17 cellular contexts compared by ENCODE assay signal in genomic region chr15:50252556-50252955, GRCh38. TPM values are rescaled to one million over a fixed set of nuclear protein-coding genes. Genes with fewer than 3 reads are reported as not detected.
DNase-seq lines count a peak whose midpoint lies in the region; ATAC-seq and TF ChIP-seq lines count a peak whose summit lies in the region.
"Had no signal": no experiment of that assay in that cellular context is flagged by ENCODE, and none has a peak within 500 bp of the region (broad histone marks: within the 10 kb centered on the region; RNA-seq: fewer than 3 reads in every experiment).

No MANE protein-coding gene starts in this region.

- no peak overlapping the region for H3K4me2 ChIP-seq in IMR-90 (ENCODE audit: low read depth, low read length)
- H3K4me2 ChIP-seq: A549 had no signal

- H2BK120ac ChIP-seq in IMR-90 (ENCODE audit: low read depth, low read length): no peak overlapping the region

- H4K91ac ChIP-seq in IMR-90 (ENCODE audit: insufficient read depth, low read depth, low read length): no peak overlapping the region

- H3K27ac ChIP-seq in IMR-90 (ENCODE audit: insufficient read depth, low read length): no peak overlapping the region
- H3K27ac ChIP-seq: A549 had no signal

- no peaks in the 10 kb centered on the region for H3K79me1 ChIP-seq in IMR-90 (ENCODE audit: low read depth in 1 of 2, low read length in 2 of 2)

- no TSS peak for BruUV-seq in IMR-90 (replicated peaks; lab: Mats Ljungman, UMichigan)

- no peak overlapping the region for H4K8ac ChIP-seq in IMR-90 (ENCODE audit: low read depth in 2 of 2, low read length in 2 of 2)

- H3K9me1 ChIP-seq in IMR-90 (ENCODE audit: insufficient read depth, low read length): peaks cover 10% of the 10 kb centered on the region; the same call in 1 of the 2 replicates

- no peaks in the 10 kb centered on the region for H3K27me3 Mint-ChIP-seq in chondrocyte (ENCODE audit: low read depth)
- H3K27me3 Mint-ChIP-seq: CD4-positive, alpha-beta memory T cell had no signal

- no peak overlapping the region for H3K56ac ChIP-seq in IMR-90 (ENCODE audit: extremely low read depth, insufficient read depth, low read length)

- H3K4me3 ChIP-seq in IMR-90 (ENCODE audit: insufficient read depth, low read depth, low read length): no peak overlapping the region
- H3K4me3 ChIP-seq: A549, HAP-1 had no signal

- dilution Hi-C loops in IMR-90 (cut with HindIII; ENCODE audit: low sequenced_read_pairs, unreplicated experiment): no loop called here

- no peak for TF ChIP-seq RAD21 in IMR-90 (IDR thresholded peaks at IDR 0.05; ENCODE audit: low read length)

- H3K36me3 ChIP-seq in IMR-90 (ENCODE audit: control insufficient read depth, insufficient read depth, low read length): no peaks in the 10 kb centered on the region
- H3K36me3 ChIP-seq: HAP-1 had no signal

- peak overlapping the region; percentile 12 for H3K27ac Mint-ChIP-seq in chondrocyte (ENCODE audit: unreplicated experiment)
- H3K27ac Mint-ChIP-seq: CD4-positive, alpha-beta memory T cell had no signal

- no peak overlapping the region for H3K4ac ChIP-seq in IMR-90 (ENCODE audit: low read depth, low read length)

- peak overlapping the region; percentile 31; the same call in 1 of the 2 replicates for H2AK5ac ChIP-seq in IMR-90 (ENCODE audit: low read depth, low read length)

- 87% methylated on average over 5 of the region's 11 CpGs; no CpG with 5 or more reads in 1 of the 2 experiments for WGBS in IMR-90 (ENCODE audit: extremely low coverage in 2 of 2, insufficient read length in 1 of 2), 2 experiments

- H2AFZ ChIP-seq in IMR-90 (replicated peaks; ENCODE audit: low read length, poor library complexity): no peak overlapping the region

- H3K23ac ChIP-seq in IMR-90 (ENCODE audit: low read depth, low read length): no peak overlapping the region

- TF ChIP-seq CTCF in IMR-90 (conservative IDR thresholded peaks at IDR 0.05; ENCODE audit: low read depth, low read length) (no peak), chondrocyte (IDR thresholded peaks at IDR 0.05) (no peak)

- H3K18ac ChIP-seq in IMR-90 (ENCODE audit: low read depth, low read length): no peak overlapping the region

- TF ChIP-seq POLR2A in IMR-90 (IDR thresholded peaks at IDR 0.05; ENCODE audit: low read depth, low read length): no peak

- H2BK5ac ChIP-seq in IMR-90 (ENCODE audit: low read depth, low read length, poor library complexity, severe bottlenecking): no peak overlapping the region

- no peak overlapping the region for H3K14ac ChIP-seq in IMR-90 (replicated peaks; ENCODE audit: low read depth, low read length)

- no peak overlapping the region for H2BK20ac ChIP-seq in IMR-90 (ENCODE audit: low read depth, low read length)

- no peaks in the 10 kb centered on the region for H3K36me3 Mint-ChIP-seq in chondrocyte (ENCODE audit: low read depth)
- H3K36me3 Mint-ChIP-seq: CD4-positive, alpha-beta memory T cell had no signal

- H3K4me1 Mint-ChIP-seq in chondrocyte (ENCODE audit: low read depth): no peaks in the 10 kb centered on the region

- no peaks in the 10 kb centered on the region for H4K20me1 ChIP-seq in IMR-90 (ENCODE audit: insufficient read depth, low read length)

- H2AK9ac ChIP-seq in IMR-90 (replicated peaks; ENCODE audit: low read depth, low read length, poor library complexity): no peak overlapping the region

- intact Hi-C loops in IMR-90 (cut with micrococcal nuclease): no loop called here

- POLR2A ChIA-PET in IMR-90 (lab: Charles Lee; ENCODE audit: unreplicated experiment): no interaction called here

- CTCF ChIA-PET in IMR-90 (lab: Yijun Ruan, JAX): no interaction called here

- H3K4me3 Mint-ChIP-seq in chondrocyte (ENCODE audit: unreplicated experiment): no peak overlapping the region
- H3K4me3 Mint-ChIP-seq: CD4-positive, alpha-beta memory T cell had no signal

- DNase-seq in IMR-90 (no peak), chondrocyte (ENCODE audit: low spot score) (no peak), left lobe of liver (ENCODE audit: low spot score) (peak; percentile 41), COLO829 (ENCODE audit: low spot score) (no peak), AG20443 (ENCODE audit: low spot score) (no peak)
- DNase-seq: 8988T; ACHN; C1 segment of cervical spinal cord; Caco-2; CD4-positive, alpha-beta memory T cell; DMS153; DND-41; GOT3 had no signal

- H3K9me3 ChIP-seq in IMR-90 (ENCODE audit: control insufficient read depth, insufficient read depth, low read length): no peaks in the 10 kb centered on the region
- H3K9me3 ChIP-seq: A549, Caco-2, HAP-1 had no signal

- ATAC-seq in IMR-90 (ENCODE audit: low read depth): no peak
- no peak for ATAC-seq in left lobe of liver
- no peak for ATAC-seq in HG03108 (IDR thresholded peaks at IDR 0.05; ENCODE audit: unreplicated experiment)
- ATAC-seq: A549 had no signal

- H2BK15ac ChIP-seq in IMR-90 (ENCODE audit: low read depth, low read length): no peak overlapping the region

- H4K5ac ChIP-seq in IMR-90 (ENCODE audit: low read depth, low read length): no peak overlapping the region

- peaks cover 7% of the 10 kb centered on the region for H3K4me1 ChIP-seq in IMR-90 (ENCODE audit: control insufficient read depth, insufficient read depth, low read length)
- H3K4me1 ChIP-seq: HAP-1 had no signal

- H3K9ac ChIP-seq in IMR-90 (ENCODE audit: low read depth, low read length): no peak overlapping the region

- peaks cover 16% of the 10 kb centered on the region for H3K27me3 ChIP-seq in IMR-90 (ENCODE audit: control insufficient read depth, insufficient read depth, low read length)

- in situ Hi-C loops in IMR-90 (cut with MboI; ENCODE audit: low sequenced_read_pairs): no loop called here

- no peaks in the 10 kb centered on the region for H3K9me3 Mint-ChIP-seq in chondrocyte (ENCODE audit: low read depth)
- H3K9me3 Mint-ChIP-seq: CD4-positive, alpha-beta memory T cell had no signal

TF ChIP-seq in IMR-90, 13 proteins besides CTCF, POLR2A, EP300 and RAD21:
- no peak for TF ChIP-seq NFE2L2 (IDR thresholded peaks at IDR 0.05; ENCODE audit: low read depth, low read length)
TF ChIP-seq in IMR-90: peak in this region for 0.

RNA-seq across cellular contexts. Expression of gene HDC, which starts 13.0 kb away (rescaled TPM):
- total RNA-seq in IMR-90 (2012; rRNA removed): not detected in 2 replicates
- polyA plus RNA-seq in IMR-90 (2012; rRNA removed): not detected in 2 replicates
- polyA plus RNA-seq in IMR-90 (2012; cell fraction: cytosol; rRNA removed): not detected in 2 replicates
- polyA plus RNA-seq in IMR-90 (2012; cell fraction: nucleus; rRNA removed; ENCODE audit: low replicate concordance): 0.03 and 0.11 TPM in 2 replicates
- not detected in 3 replicates for total RNA-seq in chondrocyte
- 0.23 TPM for total RNA-seq in left lobe of liver
- total RNA-seq: Caco-2; CD4-positive, alpha-beta memory T cell had no signal
- polyA plus RNA-seq: BJ had no signal
